Comparison of ENCODE assay signal across 1 cellular context in genomic region chr10:121900443-121901174, GRCh38.
TF ChIP-seq lines count a peak whose summit lies in the region.

No MANE protein-coding gene starts in this region.

TF ChIP-seq in K562, 482 proteins besides CTCF, POLR2A, EP300 and RAD21 (continued from another document):
- TF ChIP-seq E2F8 (IDR thresholded peaks at IDR 0.05; ENCODE audit: low read depth, partially characterized antibody) (no peak), BRD4 (IDR thresholded peaks at IDR 0.05) (no peak), NEUROD1 (IDR thresholded peaks at IDR 0.05; ENCODE audit: borderline replicate concordance, low read depth, low read length, partially characterized antibody) (no peak)
TF ChIP-seq in K562: peak in this region for 3.
